23 cellular contexts compared by ENCODE assay signal in genomic region chr1:67140460-67140859, GRCh38. TPM values are rescaled to one million over a fixed set of nuclear protein-coding genes. Genes with fewer than 3 reads are reported as not detected.
A peak's percentile ranks its signal among the peaks of the same experiment; 100 is the strongest.
DNase-seq lines count a peak whose midpoint lies in the region; ATAC-seq, FAIRE-seq and TF ChIP-seq lines count a peak whose summit lies in the region.
"Had no signal": no experiment of that assay in that cellular context is flagged by ENCODE, and none has a peak within 500 bp of the region (broad histone marks: within the 10 kb centered on the region; RNA-seq: fewer than 3 reads in every experiment).

No MANE protein-coding gene starts in this region.

- 71% methylated on average over 2 of the region's 2 CpGs for WGBS in pancreas, 2 donors

- no peak overlapping the region for H3K4me3 ChIP-seq in pancreas
- H3K4me3 ChIP-seq: HAP-1 had no signal

- DNase-seq in RCC 7860 (ENCODE audit: low spot score) (no peak), pancreas (no peak), GM12892 (ENCODE audit: insufficient read length) (no peak), medulla oblongata (ENCODE audit: extremely low spot score) (no peak), SKM-1 treated with dmso at 0.1 percent for 144 hours (lab: John Stamatoyannopoulos, UW; ENCODE audit: unreplicated experiment) (no peak), NCI-H2029 treated with DMSO at 0.1 percent for 48 hours (lab: John Stamatoyannopoulos, UW) (no peak)
- DNase-seq: 8988T; ACHN; Caco-2; CD4-positive, alpha-beta T cell; DMS79; GF-D8; IMR-90; KBM-7 had no signal

- intact Hi-C loops in pancreas (cut with DNase I) = loop anchor here in 1 of 3 donors (10.0 kb wide), 2 partner anchors 146 to 376 kb away; no protein-coding TSS in a partner anchor

- no peak for ATAC-seq in pancreas

- no peak for TF ChIP-seq POLR2A in GM12892 (IDR thresholded peaks at IDR 0.05; ENCODE audit: low read depth, low read length)

- no peaks in the 10 kb centered on the region for H3K36me3 ChIP-seq in pancreas
- H3K36me3 ChIP-seq: HAP-1 had no signal

- no peaks in the 10 kb centered on the region for H3K9me3 ChIP-seq in pancreas
- H3K9me3 ChIP-seq: HAP-1 had no signal

- TF ChIP-seq CTCF in 22Rv1 (IDR thresholded peaks at IDR 0.05) (no peak), pancreas (IDR thresholded peaks at IDR 0.05) (no peak)

- peaks cover 9 to 29% (median 23%) of the 10 kb centered on the region in 3 donors for H3K4me1 ChIP-seq in pancreas
- H3K4me1 ChIP-seq: HAP-1 had no signal

- no peaks in the 10 kb centered on the region for H3K27me3 ChIP-seq in pancreas

- FAIRE-seq in RCC 7860 (lab: Jason Lieb, UNC) (peak; percentile 59), colon (lab: Jason Lieb, UNC) (peak; percentile 75), pancreas (lab: Jason Lieb, UNC) (peak; percentile 89), GM12892 (lab: Jason Lieb, UNC) (no peak)
- FAIRE-seq: D721Med had no signal

- H3K27ac ChIP-seq in 22Rv1 (peak overlapping the region; percentile 86; the same call in 1 of the 2 replicates), pancreas (no peak overlapping the region)
- H3K27ac ChIP-seq: C4-2B had no signal

RNA-seq across cellular contexts. Expression of gene C1orf141, which starts 5.7 kb away (rescaled TPM):
- total RNA-seq in pancreas = not detected
- polyA plus RNA-seq in pancreas = under 1 TPM in 1 of 2 donors, not detected in 1; 0.14 TPM
- polyA plus RNA-seq in GM12892 (2012; ENCODE audit: missing spikeins) = not detected
- total RNA-seq: Caco-2; CD4-positive, alpha-beta T cell; Daoy; H4; HT1080; IMR-90 had no signal
- polyA plus RNA-seq: BJ, IMR-90 had no signal

RNA-seq across cellular contexts. Expression of gene IL23R, which starts 25.8 kb away (rescaled TPM):
- under 1 TPM in 4 of 6 donors, not detected in 2; 0.09 to 0.22 (median 0.16) TPM for total RNA-seq in pancreas
- polyA plus RNA-seq in pancreas = under 1 TPM in 1 of 2 donors, not detected in 1; 0.05 TPM
- 1.1 TPM for polyA plus RNA-seq in GM12892 (2012; ENCODE audit: missing spikeins)
- total RNA-seq: Caco-2, Daoy, H4, IMR-90 had no signal
- polyA plus RNA-seq: BJ, IMR-90 had no signal
